In the genomic region with DNA sequence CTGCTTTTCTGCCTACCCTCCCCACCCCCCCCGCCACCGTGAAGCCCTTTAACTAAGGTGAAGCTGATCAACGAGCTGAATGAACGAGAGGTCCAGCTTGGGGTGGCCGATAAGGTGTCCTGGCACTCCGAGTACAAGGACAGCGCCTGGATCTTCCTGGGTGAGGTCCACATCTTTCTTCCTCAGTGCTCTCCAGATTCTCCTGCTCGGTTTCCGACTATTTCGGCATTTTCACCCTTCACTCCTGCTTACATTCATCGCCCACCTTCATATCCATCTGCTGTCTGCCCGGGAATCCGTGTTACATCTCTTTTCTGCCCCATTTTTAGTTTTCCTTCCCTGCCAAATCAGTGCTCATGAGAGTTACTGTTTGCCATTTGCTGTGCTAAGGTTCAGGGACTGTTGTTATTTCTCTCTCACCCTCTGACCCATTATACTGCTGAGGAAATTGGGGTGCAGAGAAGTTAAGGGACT, we compare ENCODE assay signal across 8 cellular contexts. TPM values are rescaled to one million over a fixed set of nuclear protein-coding genes. Genes with fewer than 3 reads are reported as not detected.
DNase-seq lines count a peak whose midpoint lies in the region; ATAC-seq and TF ChIP-seq lines count a peak whose summit lies in the region.

No MANE protein-coding gene starts in this region.

- TF ChIP-seq CTCF in DOHH2 (IDR thresholded peaks at IDR 0.05; ENCODE audit: low read depth, low read length, poor library complexity, severe bottlenecking) (no peak), OCI-LY1 (IDR thresholded peaks at IDR 0.05; ENCODE audit: low read length) (no peak), endodermal cell (conservative IDR thresholded peaks at IDR 0.05) (no peak), osteocyte (IDR thresholded peaks at IDR 0.05) (no peak)

- H3K4me2 ChIP-seq in DOHH2 (ENCODE audit: low read length) (peak overlapping the region; percentile 79), OCI-LY1 (ENCODE audit: low read length) (peak overlapping the region; percentile 98)

- H4K20me1 ChIP-seq in DOHH2 (ENCODE audit: control insufficient read depth, insufficient read depth, low read depth, low read length) (no peaks in the 10 kb centered on the region), OCI-LY1 (ENCODE audit: insufficient read depth, low read length) (no peaks in the 10 kb centered on the region)

- H3K4me1 ChIP-seq in DOHH2 (ENCODE audit: control insufficient read depth, low read length) (peaks cover 8% of the 10 kb centered on the region), OCI-LY1 (ENCODE audit: insufficient read depth, low read length, severe bottlenecking) (peaks cover 15% of the 10 kb centered on the region), endodermal cell (ENCODE audit: control insufficient read depth, insufficient read depth, low read length) (no peaks in the 10 kb centered on the region)

- H3K27ac Mint-ChIP-seq in endodermal cell (peak overlapping the region; percentile 8), osteocyte (ENCODE audit: unreplicated experiment) (peak overlapping the region; percentile 61)

- no peaks in the 10 kb centered on the region for H3K9me3 ChIP-seq in DOHH2 (ENCODE audit: control insufficient read depth, insufficient read depth, low read length)
- H3K9me3 ChIP-seq in OCI-LY1 (ENCODE audit: low read length): no peaks in the 10 kb centered on the region
- no peaks in the 10 kb centered on the region for H3K9me3 ChIP-seq in endodermal cell (ENCODE audit: control insufficient read depth, low read length)

- H3K36me3 ChIP-seq in DOHH2 (ENCODE audit: control insufficient read depth, low read length): peaks cover 9% of the 10 kb centered on the region
- peaks cover 14% of the 10 kb centered on the region; the same call in 1 of the 2 replicates for H3K36me3 ChIP-seq in OCI-LY1 (ENCODE audit: insufficient read depth, low read length)
- peaks cover 10% of the 10 kb centered on the region for H3K36me3 ChIP-seq in endodermal cell (ENCODE audit: control insufficient read depth, insufficient read depth, low read length)

- peak overlapping the region; percentile 80 for H3K4me3 ChIP-seq in DOHH2 (ENCODE audit: low read length)
- peak overlapping the region; percentile 92 for H3K4me3 ChIP-seq in OCI-LY1 (ENCODE audit: low read depth, low read length, poor library complexity, severe bottlenecking)
- peak overlapping the region; percentile 96 for H3K4me3 ChIP-seq in endodermal cell (ENCODE audit: low read length)

- H3K9me2 ChIP-seq in DOHH2 (replicated peaks; ENCODE audit: control insufficient read depth, low read length) (no peaks in the 10 kb centered on the region), OCI-LY1 (ENCODE audit: low read depth, low read length) (no peaks in the 10 kb centered on the region)

- no peak for ATAC-seq in HG03095 (IDR thresholded peaks at IDR 0.05; ENCODE audit: unreplicated experiment)
- ATAC-seq in HG02763 (IDR thresholded peaks at IDR 0.05; ENCODE audit: unreplicated experiment): no peak
- no peak for ATAC-seq in HG02588 (IDR thresholded peaks at IDR 0.05; ENCODE audit: unreplicated experiment)

- H3K27me3 Mint-ChIP-seq in endodermal cell (ENCODE audit: insufficient read depth) (peaks cover 26% of the 10 kb centered on the region), osteocyte (ENCODE audit: unreplicated experiment) (peaks cover 8% of the 10 kb centered on the region)

- H3K79me2 ChIP-seq in DOHH2 (ENCODE audit: control insufficient read depth, low read length) (peaks cover 23% of the 10 kb centered on the region), OCI-LY1 (ENCODE audit: insufficient read depth, low read length) (0 out of 2 replicates have a peak, but pooled peaks cover 6% of the 10 kb centered on the region)

- H3F3A ChIP-seq in DOHH2 (ENCODE audit: control insufficient read depth, insufficient read depth): no peaks in the 10 kb centered on the region
- no peaks in the 10 kb centered on the region for H3F3A ChIP-seq in OCI-LY1 (ENCODE audit: insufficient read depth, low read length)

- H3K4me1 Mint-ChIP-seq in endodermal cell (no peaks in the 10 kb centered on the region), osteocyte (ENCODE audit: unreplicated experiment) (no peaks in the 10 kb centered on the region)

- WGBS in endodermal cell (ENCODE audit: insufficient coverage in 1 of 2, insufficient read length in 1 of 2), 2 experiments: 0 to 3% methylated on average over 6 to 13 of the region's 13 CpGs

- H2AFZ ChIP-seq in OCI-LY1 (ENCODE audit: low read length): no peak overlapping the region

- H3K9me3 Mint-ChIP-seq in endodermal cell (peaks cover 15% of the 10 kb centered on the region), osteocyte (ENCODE audit: unreplicated experiment) (no peaks in the 10 kb centered on the region)

- no peak for DNase-seq in endodermal cell
- DNase-seq in osteocyte (ENCODE audit: extremely low spot score, unreplicated experiment): no peak
- no peak for DNase-seq in DMS 273 (lab: John Stamatoyannopoulos, UW; ENCODE audit: unreplicated experiment)

- H3K36me3 Mint-ChIP-seq in endodermal cell (ENCODE audit: low read depth) (peaks cover 20% of the 10 kb centered on the region), osteocyte (ENCODE audit: unreplicated experiment) (peaks cover 3% of the 10 kb centered on the region)

- no peaks in the 10 kb centered on the region for H3K27me3 ChIP-seq in DOHH2 (ENCODE audit: control insufficient read depth, low read length)
- no peaks in the 10 kb centered on the region for H3K27me3 ChIP-seq in OCI-LY1 (ENCODE audit: insufficient read depth, low read length)
- H3K27me3 ChIP-seq in endodermal cell (ENCODE audit: control insufficient read depth, insufficient read depth, low read length, poor library complexity, severe bottlenecking): peaks cover 21% of the 10 kb centered on the region

- no peak overlapping the region for H3K27ac ChIP-seq in DOHH2 (ENCODE audit: low read depth, low read length)
- no peak overlapping the region for H3K27ac ChIP-seq in OCI-LY1 (ENCODE audit: low read depth, low read length, poor library complexity, severe bottlenecking)
- H3K27ac ChIP-seq in endodermal cell (ENCODE audit: low read depth, low read length): no peak overlapping the region

- H3K4me3 Mint-ChIP-seq in endodermal cell (peak overlapping the region; percentile 71), osteocyte (ENCODE audit: unreplicated experiment) (peak overlapping the region; percentile 82)

- H3K9ac ChIP-seq in OCI-LY1 (ENCODE audit: low read length) (peak overlapping the region; percentile 89), endodermal cell (ENCODE audit: extremely low read depth, low read length, poor library complexity, severe bottlenecking) (peak overlapping the region; percentile 42)

RNA-seq across cellular contexts. Expression of a gene that starts 0.5 kb away (rescaled TPM):
- 10 to 100 TPM; 28.3 to 33.1 TPM for total RNA-seq in endodermal cell
- 35.7 TPM for polyA plus RNA-seq in endodermal cell (2013, experiment 1 of 2)
- polyA plus RNA-seq in endodermal cell (2013, experiment 2 of 2): 34.4 TPM
- total RNA-seq in osteocyte: 20.1 and 20.2 TPM in 2 replicates

RNA-seq across cellular contexts. Expression of a gene that starts 16.8 kb away (rescaled TPM):
- total RNA-seq in endodermal cell: not detected
- not detected for polyA plus RNA-seq in endodermal cell (2013, experiment 1 of 2)
- not detected for polyA plus RNA-seq in endodermal cell (2013, experiment 2 of 2)
- not detected in 2 replicates for total RNA-seq in osteocyte
